8 cellular contexts compared by ENCODE assay signal in the genomic region with DNA sequence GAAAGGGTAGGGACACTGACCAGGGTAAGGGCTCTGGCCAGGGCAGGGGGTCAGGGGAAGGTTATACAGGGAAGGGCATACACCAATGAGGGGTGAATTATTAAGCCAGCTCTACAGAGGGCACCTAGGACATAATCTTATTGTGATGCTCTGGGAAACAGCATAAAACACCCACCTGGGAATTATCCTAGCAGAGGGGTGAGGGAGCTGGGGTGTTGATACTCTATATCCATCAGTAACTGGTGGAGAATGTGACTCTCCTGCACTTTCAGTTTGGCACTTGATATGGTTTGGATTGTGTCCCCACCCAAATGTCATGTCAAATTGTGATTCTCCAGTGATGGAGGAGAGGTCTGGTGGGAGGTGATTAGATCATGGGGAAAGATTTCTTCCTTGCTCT.
"Had no signal": no experiment of that assay in that cellular context is flagged by ENCODE, and none has a peak within 500 bp of the region (broad histone marks: within the 10 kb centered on the region; RNA-seq: fewer than 3 reads in every experiment).

No MANE protein-coding gene starts in this region.

- H3K4me3 ChIP-seq: K562 had no signal

- H3K4me3 Mint-ChIP-seq: IgD-negative memory B cell had no signal

- FAIRE-seq: HepG2, HTR-8/SVneo, K562 had no signal

- DNase-seq: IMR-90, KBM-7, KG1 had no signal

- H3K27ac Mint-ChIP-seq: IgD-negative memory B cell had no signal

- H3K36me3 Mint-ChIP-seq: IgD-negative memory B cell had no signal

- H3K27ac ChIP-seq: HL-60 had no signal

- ATAC-seq: HepG2, K562 had no signal
